Comparison of ENCODE assay signal across 1 cellular context in genomic region chr16:11585460-11586374, GRCh38.
TF ChIP-seq lines count a peak whose summit lies in the region.

No MANE protein-coding gene starts in this region.

TF ChIP-seq in HepG2, 621 proteins besides CTCF, POLR2A, EP300 and RAD21 (continued from another document and continues in another):
- no peak; the same call in 1 of the 2 replicates for TF ChIP-seq TFDP2 (CRISPR knock-in tag; IDR thresholded peaks at IDR 0.05)
- no peak; the same call in 1 of the 2 replicates for TF ChIP-seq SSRP1 (CRISPR knock-in tag; IDR thresholded peaks at IDR 0.05)
- peak; percentile 67; the same call in 1 of the 2 replicates for TF ChIP-seq CHCHD3 (CRISPR knock-in tag; IDR thresholded peaks at IDR 0.05)
- no peak for TF ChIP-seq SIX1 (CRISPR knock-in tag; IDR thresholded peaks at IDR 0.05; ENCODE audit: borderline replicate concordance)
- no peak for TF ChIP-seq LCORL (IDR thresholded peaks at IDR 0.05)
- peak; percentile 54; the same call in 1 of the 2 replicates for TF ChIP-seq LCORL (CRISPR knock-in tag; IDR thresholded peaks at IDR 0.05)
- TF ChIP-seq SIN3B (IDR thresholded peaks at IDR 0.05; ENCODE audit: low read length): no peak
- peak; percentile 58 for TF ChIP-seq ZNF512 (CRISPR knock-in tag; IDR thresholded peaks at IDR 0.05)
- TF ChIP-seq MLXIP (CRISPR knock-in tag; IDR thresholded peaks at IDR 0.05; ENCODE audit: borderline replicate concordance): no peak
- no peak for TF ChIP-seq KDM6A (CRISPR knock-in tag; IDR thresholded peaks at IDR 0.05; ENCODE audit: low read depth)
- TF ChIP-seq SALL2 (CRISPR knock-in tag; IDR thresholded peaks at IDR 0.05): peak; percentile 14; the same call in 1 of the 2 replicates
- TF ChIP-seq NCOR1 (IDR thresholded peaks at IDR 0.05; ENCODE audit: borderline replicate concordance, low read length): no peak
- TF ChIP-seq DRAP1 (CRISPR knock-in tag; IDR thresholded peaks at IDR 0.05): no peak; the same call in 1 of the 2 replicates
- TF ChIP-seq THAP11 (CRISPR knock-in tag; IDR thresholded peaks at IDR 0.05): peak; percentile 25; the same call in 1 of the 2 replicates
- peak; percentile 40; the same call in 1 of the 2 replicates for TF ChIP-seq KDM5B (CRISPR knock-in tag; IDR thresholded peaks at IDR 0.05; ENCODE audit: borderline replicate concordance)
- TF ChIP-seq ZFP1 (CRISPR knock-in tag; IDR thresholded peaks at IDR 0.05): no peak
- TF ChIP-seq FOSL2 (CRISPR knock-in tag; IDR thresholded peaks at IDR 0.05): peak; percentile 25; the same call in 1 of the 2 replicates
- peak; percentile 41; the same call in 1 of the 2 replicates for TF ChIP-seq POLR2AphosphoS5 (IDR thresholded peaks at IDR 0.05; ENCODE audit: low read depth, low read length)
- TF ChIP-seq USF2 (IDR thresholded peaks at IDR 0.05; ENCODE audit: low read depth, low read length): no peak
- no peak for TF ChIP-seq USF2 (CRISPR knock-in tag; IDR thresholded peaks at IDR 0.05; ENCODE audit: borderline replicate concordance)
- no peak for TF ChIP-seq SRSF4 (IDR thresholded peaks at IDR 0.05; ENCODE audit: low read depth, low read length, poor library complexity, severe bottlenecking)
- peak; percentile 63; the same call in 1 of the 2 replicates for TF ChIP-seq TARDBP (CRISPR knock-in tag; IDR thresholded peaks at IDR 0.05)
- TF ChIP-seq ZBTB3 (CRISPR knock-in tag; IDR thresholded peaks at IDR 0.05; ENCODE audit: borderline replicate concordance, low read depth): no peak
- no peak for TF ChIP-seq ETS1 (CRISPR knock-in tag; IDR thresholded peaks at IDR 0.05)
- TF ChIP-seq MIER3 (CRISPR knock-in tag; IDR thresholded peaks at IDR 0.05; ENCODE audit: borderline replicate concordance): no peak
- TF ChIP-seq THAP8 (CRISPR knock-in tag; IDR thresholded peaks at IDR 0.05; ENCODE audit: borderline replicate concordance): no peak
- peak; percentile 59; the same call in 1 of the 2 replicates for TF ChIP-seq ARID4A (CRISPR knock-in tag; IDR thresholded peaks at IDR 0.05; ENCODE audit: borderline replicate concordance)
- TF ChIP-seq ZNF709 (CRISPR knock-in tag; IDR thresholded peaks at IDR 0.05): no peak
- TF ChIP-seq HNF4G (IDR thresholded peaks at IDR 0.05; ENCODE audit: borderline replicate concordance, low read depth, low read length): no peak
- peak; percentile 25; the same call in 1 of the 2 replicates for TF ChIP-seq HNF4G (CRISPR knock-in tag; IDR thresholded peaks at IDR 0.05; ENCODE audit: borderline replicate concordance, low read depth)
- no peak for TF ChIP-seq SRF (IDR thresholded peaks at IDR 0.05; ENCODE audit: low read depth, low read length)
- no peak for TF ChIP-seq HOXA7 (CRISPR knock-in tag; IDR thresholded peaks at IDR 0.05)
- TF ChIP-seq TIGD3 (CRISPR knock-in tag; IDR thresholded peaks at IDR 0.05; ENCODE audit: borderline replicate concordance): peak; percentile 30; the same call in 1 of the 2 replicates
- TF ChIP-seq ZNF710 (CRISPR knock-in tag; IDR thresholded peaks at IDR 0.05; ENCODE audit: borderline replicate concordance): no peak
- TF ChIP-seq ELF1 (CRISPR knock-in tag; IDR thresholded peaks at IDR 0.05): no peak
- peak; percentile 56; the same call in 1 of the 2 replicates for TF ChIP-seq ZNF616 (CRISPR knock-in tag; IDR thresholded peaks at IDR 0.05; ENCODE audit: low read depth)
- TF ChIP-seq RXRB (CRISPR knock-in tag; IDR thresholded peaks at IDR 0.05; ENCODE audit: borderline replicate concordance): no peak; the same call in 1 of the 2 replicates
- TF ChIP-seq IKZF4 (CRISPR knock-in tag; IDR thresholded peaks at IDR 0.05; ENCODE audit: borderline replicate concordance, low read depth, not compliant biosample characterization): no peak
- no peak for TF ChIP-seq ZMYM2 (CRISPR knock-in tag; IDR thresholded peaks at IDR 0.05)
- no peak for TF ChIP-seq KLF9 (CRISPR knock-in tag; IDR thresholded peaks at IDR 0.05; ENCODE audit: low read depth)
- peak; percentile 63; the same call in 1 of the 2 replicates for TF ChIP-seq HDAC2 (CRISPR knock-in tag; IDR thresholded peaks at IDR 0.05)
- TF ChIP-seq ZNF207 (IDR thresholded peaks at IDR 0.05; ENCODE audit: borderline replicate concordance): no peak
- 0 out of 2 replicates have a peak, but pooled peaks have one; percentile 49 for TF ChIP-seq ZNF546 (CRISPR knock-in tag; conservative IDR thresholded peaks at IDR 0.05)
- peak; percentile 89 for TF ChIP-seq NRL (CRISPR knock-in tag; IDR thresholded peaks at IDR 0.05; ENCODE audit: borderline replicate concordance)
